ENCODE assay signal across 14 cellular contexts in the genomic region with DNA sequence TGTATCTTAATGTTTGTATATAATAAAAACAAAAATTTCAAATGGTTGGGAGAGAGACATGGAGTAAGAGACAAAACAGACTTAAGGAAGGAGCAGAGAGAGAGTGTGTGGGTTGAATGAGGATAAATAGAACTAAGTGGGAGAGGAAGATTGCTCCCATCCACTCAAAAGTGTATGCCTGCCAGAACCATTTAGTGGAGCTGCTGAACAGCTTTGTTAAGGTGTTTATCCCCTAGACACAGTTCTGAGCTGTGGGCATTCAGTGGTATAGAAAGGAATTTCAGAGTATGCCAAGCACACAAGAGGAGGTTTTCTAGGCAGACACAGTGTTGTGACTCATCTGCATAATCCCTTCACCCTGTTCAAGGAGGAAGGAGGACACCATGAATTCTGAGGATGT.
A peak's percentile ranks its signal among the peaks of the same experiment; 100 is the strongest.
DNase-seq lines count a peak whose midpoint lies in the region; ATAC-seq, FAIRE-seq and TF ChIP-seq lines count a peak whose summit lies in the region.
"Had no signal": no experiment of that assay in that cellular context is flagged by ENCODE, and none has a peak within 500 bp of the region (broad histone marks: within the 10 kb centered on the region; RNA-seq: fewer than 3 reads in every experiment).

No MANE protein-coding gene starts in this region.

- ATAC-seq in omental fat pad (ENCODE audit: low FRiP score) (no peak), GM19324 (IDR thresholded peaks at IDR 0.05; ENCODE audit: low FRiP score, unreplicated experiment) (no peak)

- H3K9ac ChIP-seq in NT2/D1 (ENCODE audit: insufficient read length, low read depth), result no peak overlapping the region

- no peak overlapping the region for H3K4me3 ChIP-seq in NT2/D1 (ENCODE audit: insufficient read length, low read depth)
- H3K4me3 ChIP-seq: thoracic aorta had no signal

- no peaks in the 10 kb centered on the region for H3K4me1 ChIP-seq in NT2/D1 (ENCODE audit: insufficient read depth, insufficient read length)
- H3K4me1 ChIP-seq: Caco-2 had no signal

- no peak for TF ChIP-seq POLR2A in H54 (IDR thresholded peaks at IDR 0.05; ENCODE audit: low read depth, low read length)

- peak; percentile 60 for FAIRE-seq in H54 (lab: Jason Lieb, UNC)

- H3K27me3 ChIP-seq in NT2/D1 (ENCODE audit: insufficient read depth, insufficient read length), result no peaks in the 10 kb centered on the region

- H3K36me3 ChIP-seq in NT2/D1 (ENCODE audit: insufficient read depth, insufficient read length, low read length), result no peaks in the 10 kb centered on the region
- H3K36me3 ChIP-seq: thoracic aorta had no signal

- H3K27ac ChIP-seq in epithelial cell of prostate, result no peak overlapping the region
- H3K27ac ChIP-seq: thoracic aorta had no signal

- no peaks in the 10 kb centered on the region for H3K9me3 ChIP-seq in NT2/D1 (ENCODE audit: insufficient read depth, low read length)
- H3K9me3 ChIP-seq: Caco-2, thoracic aorta had no signal

- DNase-seq in H54 (ENCODE audit: insufficient read length, low spot score) (peak; percentile 16), NT2/D1 (ENCODE audit: low read depth, low spot score) (peak; percentile 0), epithelial cell of prostate (ENCODE audit: low read depth, low spot score) (peak; percentile 10), renal cortical epithelial cell (ENCODE audit: low read depth) (peak; percentile 10), NCI-H526 treated with DMSO at 0.1 percent for 48 hours (lab: John Stamatoyannopoulos, UW) (no peak), omental fat pad (ENCODE audit: low spot score) (no peak), OCI-M1 (lab: John Stamatoyannopoulos, UW) (no peak)
- DNase-seq: activated CD4-positive, alpha-beta T cell treated with anti-CD3 and anti-CD28 coated beads, Interleukin-2, amount 10 ng/mL, durations not matched to agents 7 days and 5 days; Caco-2; caudate nucleus; NCI-H1417 treated with DMSO at 0.1 percent for 48 hours; NK-92 treated with Interleukin-12 subunit alpha and Interleukin-12 subunit beta, amount 100 ng/mL, for 24 hours had no signal

- no peak for TF ChIP-seq CTCF in omental fat pad (IDR thresholded peaks at IDR 0.05)

Comparison
In these comparisons a context has a peak if more than half of its experiments do, and no peak if none do; other contexts are left out.
1. DNase-seq: peak in H54 (single experiment), NT2/D1 (single experiment), epithelial cell of prostate (single experiment) and renal cortical epithelial cell (single experiment); none in NCI-H526 treated with DMSO at 0.1 percent for 48 hours (single experiment), omental fat pad (single experiment) and OCI-M1 (single experiment).